ENCODE assay signal across 2 cellular contexts in the genomic region with DNA sequence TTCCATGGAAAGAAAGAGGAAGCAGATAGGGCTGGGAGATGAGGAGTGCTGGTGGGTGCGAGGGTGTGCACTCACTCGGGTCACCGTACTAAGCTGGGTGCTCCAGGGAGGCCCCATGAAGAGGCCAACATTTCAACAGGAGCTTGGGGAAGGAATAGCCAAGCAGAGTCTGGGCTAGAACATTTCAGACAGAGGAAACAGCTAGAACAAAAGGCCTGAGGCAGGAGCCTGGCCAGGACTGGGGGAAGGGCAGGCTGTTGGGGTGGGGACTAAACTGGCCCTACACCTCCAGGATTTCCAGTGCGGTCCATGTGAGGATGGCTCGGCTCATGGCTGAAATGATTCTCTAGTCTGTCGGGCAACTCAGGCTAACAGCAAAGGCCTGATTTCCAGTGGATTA.
TF ChIP-seq lines count a peak whose summit lies in the region.

No MANE protein-coding gene starts in this region.

TF ChIP-seq in SK-N-SH, 30 proteins besides CTCF, POLR2A, EP300 and RAD21 (continued from another document):
- no peak for TF ChIP-seq TAF1 (IDR thresholded peaks at IDR 0.05; ENCODE audit: borderline replicate concordance, low read depth, low read length)

TF ChIP-seq in SK-N-SH treated with all-trans-retinoic acid at 6 μM for 48 hours, 23 proteins besides CTCF, POLR2A, EP300 and RAD21 (continued from another document):
- TF ChIP-seq, protein P1, sequence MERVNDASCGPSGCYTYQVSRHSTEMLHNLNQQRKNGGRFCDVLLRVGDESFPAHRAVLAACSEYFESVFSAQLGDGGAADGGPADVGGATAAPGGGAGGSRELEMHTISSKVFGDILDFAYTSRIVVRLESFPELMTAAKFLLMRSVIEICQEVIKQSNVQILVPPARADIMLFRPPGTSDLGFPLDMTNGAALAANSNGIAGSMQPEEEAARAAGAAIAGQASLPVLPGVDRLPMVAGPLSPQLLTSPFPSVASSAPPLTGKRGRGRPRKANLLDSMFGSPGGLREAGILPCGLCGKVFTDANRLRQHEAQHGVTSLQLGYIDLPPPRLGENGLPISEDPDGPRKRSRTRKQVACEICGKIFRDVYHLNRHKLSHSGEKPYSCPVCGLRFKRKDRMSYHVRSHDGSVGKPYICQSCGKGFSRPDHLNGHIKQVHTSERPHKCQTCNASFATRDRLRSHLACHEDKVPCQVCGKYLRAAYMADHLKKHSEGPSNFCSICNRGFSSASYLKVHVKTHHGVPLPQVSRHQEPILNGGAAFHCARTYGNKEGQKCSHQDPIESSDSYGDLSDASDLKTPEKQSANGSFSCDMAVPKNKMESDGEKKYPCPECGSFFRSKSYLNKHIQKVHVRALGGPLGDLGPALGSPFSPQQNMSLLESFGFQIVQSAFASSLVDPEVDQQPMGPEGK (CRISPR knock-in tag; IDR thresholded peaks at IDR 0.05; ENCODE audit: borderline replicate concordance), result no peak
- TF ChIP-seq TCF4 (CRISPR knock-in tag; IDR thresholded peaks at IDR 0.05; ENCODE audit: borderline replicate concordance), result no peak
- no peak for TF ChIP-seq BACH2 (CRISPR knock-in tag; IDR thresholded peaks at IDR 0.05; ENCODE audit: borderline replicate concordance)
- no peak for TF ChIP-seq ZNF8 (CRISPR knock-in tag; IDR thresholded peaks at IDR 0.05)
- no peak for TF ChIP-seq ZC3H10 (CRISPR knock-in tag; IDR thresholded peaks at IDR 0.05)
- TF ChIP-seq SNAI2 (CRISPR knock-in tag; IDR thresholded peaks at IDR 0.05), result no peak
- no peak for TF ChIP-seq ARNTL (CRISPR knock-in tag; IDR thresholded peaks at IDR 0.05; ENCODE audit: borderline replicate concordance, low read depth)
- no peak for TF ChIP-seq ISL1 (CRISPR knock-in tag; IDR thresholded peaks at IDR 0.05)
- TF ChIP-seq, protein P2, sequence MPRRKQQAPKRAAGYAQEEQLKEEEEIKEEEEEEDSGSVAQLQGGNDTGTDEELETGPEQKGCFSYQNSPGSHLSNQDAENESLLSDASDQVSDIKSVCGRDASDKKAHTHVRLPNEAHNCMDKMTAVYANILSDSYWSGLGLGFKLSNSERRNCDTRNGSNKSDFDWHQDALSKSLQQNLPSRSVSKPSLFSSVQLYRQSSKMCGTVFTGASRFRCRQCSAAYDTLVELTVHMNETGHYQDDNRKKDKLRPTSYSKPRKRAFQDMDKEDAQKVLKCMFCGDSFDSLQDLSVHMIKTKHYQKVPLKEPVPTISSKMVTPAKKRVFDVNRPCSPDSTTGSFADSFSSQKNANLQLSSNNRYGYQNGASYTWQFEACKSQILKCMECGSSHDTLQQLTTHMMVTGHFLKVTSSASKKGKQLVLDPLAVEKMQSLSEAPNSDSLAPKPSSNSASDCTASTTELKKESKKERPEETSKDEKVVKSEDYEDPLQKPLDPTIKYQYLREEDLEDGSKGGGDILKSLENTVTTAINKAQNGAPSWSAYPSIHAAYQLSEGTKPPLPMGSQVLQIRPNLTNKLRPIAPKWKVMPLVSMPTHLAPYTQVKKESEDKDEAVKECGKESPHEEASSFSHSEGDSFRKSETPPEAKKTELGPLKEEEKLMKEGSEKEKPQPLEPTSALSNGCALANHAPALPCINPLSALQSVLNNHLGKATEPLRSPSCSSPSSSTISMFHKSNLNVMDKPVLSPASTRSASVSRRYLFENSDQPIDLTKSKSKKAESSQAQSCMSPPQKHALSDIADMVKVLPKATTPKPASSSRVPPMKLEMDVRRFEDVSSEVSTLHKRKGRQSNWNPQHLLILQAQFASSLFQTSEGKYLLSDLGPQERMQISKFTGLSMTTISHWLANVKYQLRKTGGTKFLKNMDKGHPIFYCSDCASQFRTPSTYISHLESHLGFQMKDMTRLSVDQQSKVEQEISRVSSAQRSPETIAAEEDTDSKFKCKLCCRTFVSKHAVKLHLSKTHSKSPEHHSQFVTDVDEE (CRISPR knock-in tag; IDR thresholded peaks at IDR 0.05), result no peak
- TF ChIP-seq ZNF70 (CRISPR knock-in tag; IDR thresholded peaks at IDR 0.05), result no peak
- TF ChIP-seq TOX (CRISPR knock-in tag; IDR thresholded peaks at IDR 0.05; ENCODE audit: borderline replicate concordance), result no peak
TF ChIP-seq in SK-N-SH treated with all-trans-retinoic acid at 6 μM for 48 hours: peak in this region for 0.
